In the genomic region with DNA sequence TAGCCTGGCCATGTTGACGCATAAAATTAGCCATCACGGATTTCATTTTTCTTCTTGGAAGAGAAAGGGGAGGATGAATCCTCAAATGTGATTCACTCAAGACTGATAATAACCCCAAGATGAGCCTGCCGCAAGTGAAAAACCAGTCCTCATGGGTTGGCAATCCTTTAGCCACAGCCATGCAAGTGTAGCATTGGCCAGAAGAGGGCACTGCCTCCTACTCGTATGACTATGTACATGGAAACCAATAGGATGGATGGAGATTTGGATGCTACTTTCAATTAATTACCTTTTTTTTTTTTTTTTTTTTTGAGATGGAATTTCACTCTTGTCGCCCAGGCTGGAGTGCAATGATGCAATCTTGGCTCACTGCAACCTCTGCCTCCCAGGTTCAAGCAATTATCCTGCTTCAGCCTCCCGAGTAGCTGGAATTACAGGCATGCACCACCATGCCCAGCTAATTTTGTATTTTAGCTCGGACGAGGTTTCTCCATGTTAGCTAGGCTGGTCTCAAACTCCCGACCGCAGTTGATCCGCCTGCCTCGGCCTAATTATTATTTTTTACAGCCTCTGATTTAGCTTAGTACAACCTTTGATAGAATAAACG, we compare ENCODE assay signal across 8 cellular contexts. TPM values are rescaled to one million over a fixed set of nuclear protein-coding genes. Genes with fewer than 3 reads are reported as not detected.
A peak's percentile ranks its signal among the peaks of the same experiment; 100 is the strongest.
DNase-seq lines count a peak whose midpoint lies in the region; ATAC-seq and TF ChIP-seq lines count a peak whose summit lies in the region.
"Not testable (repeated sequence)": the region's sequence is repeated elsewhere in the genome, so short reads cannot be mapped to it uniquely, and the experiment has no call there.

No MANE protein-coding gene starts in this region.

- BruUV-seq in MCF 10A (replicated peaks; lab: Mats Ljungman, UMichigan) = not testable (repeated sequence)

- CTCF ChIA-PET in WTC11 (lab: Charles Lee) (interaction anchor here (0.6 to 1.6 kb wide), 30 partner anchors 13 to 1436 kb away, joined by 3 to 10 read pairs (median 4); partner anchors contain the start of genes LGALS3, SOCS4 and WDHD1), MCF 10A (lab: Yijun Ruan, JAX) (interaction anchor here (0.6 to 6.9 kb wide), 29 partner anchors 9 to 1430 kb away, joined by 3 to 77 read pairs (median 4); partner anchors contain the start of gene MAPK1IP1L)

- H3K27ac ChIP-seq in spleen = not testable (repeated sequence)

- DNase-seq in AG08396 (ENCODE audit: low spot score) (peak; percentile 63), NCI-H446 (lab: John Stamatoyannopoulos, UW) (peak; percentile 60 to 81), WTC11 (ENCODE audit: low spot score) (peak; percentile 82), MCF 10A (ENCODE audit: unreplicated experiment) (peak; percentile 90), iPS-NIHi7 (ENCODE audit: extremely low spot score) (peak; percentile 78), spleen (peak; percentile 88)

- H3K4me3 Mint-ChIP-seq in WTC11; MCF 10A (ENCODE audit: unreplicated experiment): not testable (repeated sequence)

- H3K36me3 Mint-ChIP-seq in WTC11; MCF 10A (ENCODE audit: insufficient read depth, unreplicated experiment): not testable (repeated sequence)

- intact Hi-C loops in MCF 10A (cut with micrococcal nuclease) (loop anchor here (1.0 kb wide), 3 partner anchors 38 to 72 kb away; partner anchors contain the start of gene MAPK1IP1L), spleen (cut with DNase I; ENCODE audit: low total_unique reads) (loop anchor here (2.0 kb wide), 1 partner anchor 69 kb away; no protein-coding TSS in a partner anchor)

- not testable (repeated sequence) for H3K27me3 Mint-ChIP-seq in WTC11 (ENCODE audit: low read depth); MCF 10A (ENCODE audit: insufficient read depth, unreplicated experiment)

- not testable (repeated sequence) for H3K9me3 ChIP-seq in spleen

- TF ChIP-seq CTCF in WTC11 (IDR thresholded peaks at IDR 0.05) = peak; percentile 64
- TF ChIP-seq CTCF in MCF 10A (IDR thresholded peaks at IDR 0.05; ENCODE audit: unreplicated experiment) = peak; percentile 87
- peak; percentile 80 to 95 (median 91) for TF ChIP-seq CTCF in spleen (IDR thresholded peaks at IDR 0.05 in 8 of 11, conservative IDR thresholded peaks at IDR 0.05 in 3 of 11)

- not testable (repeated sequence) for H3K36me3 ChIP-seq in spleen

- not testable (repeated sequence) for H3K9me3 Mint-ChIP-seq in WTC11; MCF 10A (ENCODE audit: unreplicated experiment)

- not testable (repeated sequence) for H3K27ac Mint-ChIP-seq in WTC11; MCF 10A (ENCODE audit: low read depth, unreplicated experiment)

- not testable (repeated sequence) for H3K27me3 ChIP-seq in spleen (replicated peaks in 1 of 7)

- peak overlapping the region in 1 of 8 donors; percentile 19 for H3K4me3 ChIP-seq in spleen

- not testable (repeated sequence) for H3K4me1 ChIP-seq in spleen

- TF ChIP-seq POLR2A in spleen (IDR thresholded peaks at IDR 0.05) = not testable (repeated sequence)

- not testable (repeated sequence) for H3K4me1 Mint-ChIP-seq in WTC11; MCF 10A (ENCODE audit: insufficient read depth, unreplicated experiment)

- POLR2A ChIA-PET in WTC11 (lab: Charles Lee) (interaction anchor here (0.7 kb wide), 2 partner anchors 277 to 327 kb away, joined by 4 to 10 read pairs; no protein-coding TSS in a partner anchor), MCF 10A (lab: Yijun Ruan, JAX) (interaction anchor here (0.7 to 1.4 kb wide), 7 partner anchors 14 to 71 kb away, joined by 3 to 7 read pairs (median 4); partner anchors contain the start of gene MAPK1IP1L)

- 49 to 57% (median 53%) methylated on average over 13 of the region's 13 CpGs for WGBS in spleen, 5 donors

- ATAC-seq in GM18870 (IDR thresholded peaks at IDR 0.05; ENCODE audit: unreplicated experiment) = peak; percentile 60
- ATAC-seq in HG03378 (IDR thresholded peaks at IDR 0.05; ENCODE audit: unreplicated experiment) = peak; percentile 80
- peak; percentile 99 for ATAC-seq in WTC11

RNA-seq across cellular contexts. Expression of gene MAPK1IP1L, which starts 38.2 kb away (rescaled TPM):
- total RNA-seq in WTC11 (2021) = 97.9 to 107 TPM (median 107 TPM) in 3 replicates
- total RNA-seq in MCF 10A (2022) = 118 and 123 TPM in 2 replicates
- total RNA-seq in spleen = 10 to 100 TPM; 49.8 to 72.5 (median 63.5) TPM
- 10 to 100 TPM; 20.8 to 28.9 (median 24.8) TPM for polyA plus RNA-seq in spleen

RNA-seq across cellular contexts. Expression of gene LGALS3, which starts 39.4 kb away (rescaled TPM):
- 5.8 to 6.7 TPM (median 6.5 TPM) in 3 replicates for total RNA-seq in WTC11 (2021)
- 154 and 178 TPM in 2 replicates for total RNA-seq in MCF 10A (2022)
- 10 to 100 TPM; 37.4 to 71.1 (median 48.8) TPM for total RNA-seq in spleen
- 100 to 1,000 TPM in 1 of 3 donors, 10 to 100 TPM in 2; 61.1 to 201 (median 69.1) TPM for polyA plus RNA-seq in spleen
